In the genomic region with DNA sequence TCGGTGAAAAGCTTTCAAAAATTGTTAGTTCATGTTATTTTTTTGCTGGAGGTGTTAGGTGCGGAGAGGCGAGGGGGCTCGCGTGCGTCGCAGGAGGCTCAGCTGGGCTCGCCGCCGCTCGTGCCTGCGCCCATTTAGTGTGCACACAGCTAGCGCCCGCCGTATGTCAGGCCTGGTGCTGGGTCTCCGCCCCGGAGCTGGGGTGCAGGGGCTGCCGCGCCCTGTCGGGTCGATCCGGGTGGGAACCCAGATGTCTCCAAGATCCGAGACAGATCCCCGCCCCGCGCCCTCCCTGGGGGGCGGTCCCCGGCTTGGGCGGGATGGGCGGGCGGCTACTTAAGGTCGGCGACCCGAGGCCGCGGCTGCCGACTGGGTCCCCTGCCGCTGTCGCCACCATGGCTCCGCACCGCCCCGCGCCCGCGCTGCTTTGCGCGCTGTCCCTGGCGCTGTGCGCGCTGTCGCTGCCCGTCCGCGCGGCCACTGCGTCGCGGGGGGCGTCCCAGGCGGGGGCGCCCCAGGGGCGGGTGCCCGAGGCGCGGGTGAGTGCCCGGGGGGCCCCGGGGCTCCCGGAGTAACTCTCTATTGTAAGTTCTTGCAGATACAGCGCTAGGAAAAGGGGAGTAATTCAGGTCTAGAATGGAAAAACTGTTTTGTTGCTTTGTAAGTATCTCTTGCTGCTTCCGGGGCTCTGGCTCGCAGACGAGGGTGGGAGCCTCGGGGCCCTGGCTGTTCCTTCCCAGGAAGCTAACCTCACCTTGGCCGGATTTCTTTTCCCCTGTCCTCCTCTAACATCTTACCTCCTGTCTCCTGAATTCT, we compare ENCODE assay signal across 8 cellular contexts. TPM values are rescaled to one million over a fixed set of nuclear protein-coding genes. Genes with fewer than 3 reads are reported as not detected.
A peak's percentile ranks its signal among the peaks of the same experiment; 100 is the strongest.
DNase-seq lines count a peak whose midpoint lies in the region; ATAC-seq and TF ChIP-seq lines count a peak whose summit lies in the region.

No MANE protein-coding gene starts in this region.

- peak overlapping the region; percentile 13; the same call in 1 of the 2 replicates for H2AK5ac ChIP-seq in IMR-90 (ENCODE audit: low read depth, low read length)

- H4K20me1 ChIP-seq in IMR-90 (ENCODE audit: insufficient read depth, low read length): peaks cover 24% of the 10 kb centered on the region; the same call in 1 of the 2 replicates

- H3K4me3 Mint-ChIP-seq in activated naive CD8-positive, alpha-beta T cell treated with anti-CD3 and anti-CD28 coated beads, Interleukin-2, amount 10 ng/mL, durations not matched to agents 7 days and 5 days: peak overlapping the region; percentile 72

- no peak overlapping the region for H3K56ac ChIP-seq in IMR-90 (ENCODE audit: extremely low read depth, insufficient read depth, low read length)

- H3K4me1 Mint-ChIP-seq in activated naive CD8-positive, alpha-beta T cell treated with anti-CD3 and anti-CD28 coated beads, Interleukin-2, amount 10 ng/mL, durations not matched to agents 7 days and 5 days: peaks cover 15% of the 10 kb centered on the region

- H3K4ac ChIP-seq in IMR-90 (ENCODE audit: low read depth, low read length): peak overlapping the region; percentile 44

- no peaks in the 10 kb centered on the region for H3K9me3 Mint-ChIP-seq in activated naive CD8-positive, alpha-beta T cell treated with anti-CD3 and anti-CD28 coated beads, Interleukin-2, amount 10 ng/mL, durations not matched to agents 7 days and 5 days

- H3K27me3 ChIP-seq in IMR-90 (ENCODE audit: control insufficient read depth, insufficient read depth, low read length): no peaks in the 10 kb centered on the region

- dilution Hi-C loops in IMR-90 (cut with HindIII; ENCODE audit: low sequenced_read_pairs, unreplicated experiment): no loop called here

- H3K14ac ChIP-seq in IMR-90 (replicated peaks; ENCODE audit: low read depth, low read length): peak overlapping the region; percentile 71; the same call in 1 of the 2 replicates

- no peak overlapping the region; the same call in 1 of the 2 replicates for H3K18ac ChIP-seq in IMR-90 (ENCODE audit: low read depth, low read length)

- TF ChIP-seq POLR2A in IMR-90 (IDR thresholded peaks at IDR 0.05; ENCODE audit: low read depth, low read length): no peak

- no peak overlapping the region; the same call in 1 of the 2 replicates for H4K91ac ChIP-seq in IMR-90 (ENCODE audit: insufficient read depth, low read depth, low read length)

- peaks cover 49% of the 10 kb centered on the region for H3K36me3 ChIP-seq in IMR-90 (ENCODE audit: control insufficient read depth, insufficient read depth, low read length)

- H2BK15ac ChIP-seq in IMR-90 (ENCODE audit: low read depth, low read length): no peak overlapping the region

- POLR2A ChIA-PET in IMR-90 (lab: Charles Lee; ENCODE audit: unreplicated experiment): no interaction called here
- POLR2A ChIA-PET in activated naive CD8-positive, alpha-beta T cell treated with anti-CD3 and anti-CD28 coated beads, Interleukin-2, amount 10 ng/mL, durations not matched to agents 7 days and 5 days (lab: Charles Lee): no interaction called here

- H3K4me2 ChIP-seq in IMR-90 (ENCODE audit: low read depth, low read length): peak overlapping the region; percentile 67

- intact Hi-C loops in IMR-90 (cut with micrococcal nuclease) (no loop called here), left ventricle myocardium superior (cut with micrococcal nuclease) (loop anchor here (10.0 kb wide), 1 partner anchor 85 kb away; no protein-coding TSS in a partner anchor)

- H3K9ac ChIP-seq in IMR-90 (ENCODE audit: low read depth, low read length): peak overlapping the region; percentile 50

- DNase-seq in IMR-90: no peak
- peak; percentile 56 for DNase-seq in activated naive CD8-positive, alpha-beta T cell treated with anti-CD3 and anti-CD28 coated beads, Interleukin-2, amount 10 ng/mL, durations not matched to agents 7 days and 5 days
- peak; percentile 94 for DNase-seq in left ventricle myocardium superior
- DNase-seq in pons (ENCODE audit: low spot score): peak; percentile 40
- no peak for DNase-seq in cerebellar cortex (ENCODE audit: low spot score)
- no peak for DNase-seq in activated CD4-positive, CD25-positive, alpha-beta regulatory T cell (lab: John Stamatoyannopoulos, UW)

- peak overlapping the region; percentile 70 for H2AK9ac ChIP-seq in IMR-90 (replicated peaks; ENCODE audit: low read depth, low read length, poor library complexity)

- H3K4me3 ChIP-seq in GM08714 (ENCODE audit: low read length): peak overlapping the region; percentile 49; the same call in 1 of the 2 replicates
- peak overlapping the region; percentile 14; the same call in 1 of the 2 replicates for H3K4me3 ChIP-seq in IMR-90 (ENCODE audit: insufficient read depth, low read depth, low read length)

- H3K27ac ChIP-seq in IMR-90 (ENCODE audit: insufficient read depth, low read length): peak overlapping the region; percentile 4; the same call in 1 of the 2 replicates

- in situ Hi-C loops in IMR-90 (cut with MboI; ENCODE audit: low sequenced_read_pairs): no loop called here

- no peaks in the 10 kb centered on the region for H3K36me3 Mint-ChIP-seq in activated naive CD8-positive, alpha-beta T cell treated with anti-CD3 and anti-CD28 coated beads, Interleukin-2, amount 10 ng/mL, durations not matched to agents 7 days and 5 days

- H4K5ac ChIP-seq in IMR-90 (ENCODE audit: low read depth, low read length): no peak overlapping the region; the same call in 1 of the 2 replicates

- H2AFZ ChIP-seq in IMR-90 (replicated peaks; ENCODE audit: low read length, poor library complexity): peak overlapping the region; percentile 75

- H3K27ac Mint-ChIP-seq in activated naive CD8-positive, alpha-beta T cell treated with anti-CD3 and anti-CD28 coated beads, Interleukin-2, amount 10 ng/mL, durations not matched to agents 7 days and 5 days: no peak overlapping the region

- 10% methylated on average over 40 of the region's 74 CpGs; no CpG with 5 or more reads in 1 of the 2 experiments for WGBS in IMR-90 (ENCODE audit: extremely low coverage in 2 of 2, insufficient read length in 1 of 2), 2 experiments

- H3K23ac ChIP-seq in IMR-90 (ENCODE audit: low read depth, low read length): peak overlapping the region; percentile 83; the same call in 1 of the 2 replicates

- CTCF ChIA-PET in IMR-90 (lab: Yijun Ruan, JAX): no interaction called here

- H4K8ac ChIP-seq in IMR-90 (ENCODE audit: low read depth in 2 of 2, low read length in 2 of 2): peak overlapping the region in 1 of 2 experiments; percentile 42; a peak in 1 of 4 replicates

- H3K79me1 ChIP-seq in IMR-90 (ENCODE audit: low read depth in 1 of 2, low read length in 2 of 2): peaks cover 42 to 84% of the 10 kb centered on the region in 2 experiments

- TF ChIP-seq RAD21 in IMR-90 (IDR thresholded peaks at IDR 0.05; ENCODE audit: low read length): no peak

- TF ChIP-seq CTCF in IMR-90 (conservative IDR thresholded peaks at IDR 0.05; ENCODE audit: low read depth, low read length): no peak

- no TSS peak for BruUV-seq in IMR-90 (replicated peaks; lab: Mats Ljungman, UMichigan)

- H2BK20ac ChIP-seq in IMR-90 (ENCODE audit: low read depth, low read length): no peak overlapping the region

- H3K9me3 ChIP-seq in IMR-90 (ENCODE audit: control insufficient read depth, insufficient read depth, low read length): no peaks in the 10 kb centered on the region

- peaks cover 15% of the 10 kb centered on the region; the same call in 1 of the 2 replicates for H3K4me1 ChIP-seq in IMR-90 (ENCODE audit: control insufficient read depth, insufficient read depth, low read length)

- peaks cover 18% of the 10 kb centered on the region for H3K27me3 Mint-ChIP-seq in activated naive CD8-positive, alpha-beta T cell treated with anti-CD3 and anti-CD28 coated beads, Interleukin-2, amount 10 ng/mL, durations not matched to agents 7 days and 5 days

- H2BK120ac ChIP-seq in IMR-90 (ENCODE audit: low read depth, low read length): peak overlapping the region; percentile 49

- H3K9me1 ChIP-seq in IMR-90 (ENCODE audit: insufficient read depth, low read length): peaks cover 26% of the 10 kb centered on the region; the same call in 1 of the 2 replicates

- peak; percentile 68 for ATAC-seq in IMR-90 (ENCODE audit: low read depth)
- ATAC-seq in activated naive CD8-positive, alpha-beta T cell treated with anti-CD3 and anti-CD28 coated beads, Interleukin-2, amount 10 ng/mL, durations not matched to agents 7 days and 5 days (ENCODE audit: low read depth): peak; percentile 74
- ATAC-seq in left ventricle myocardium superior: peak; percentile 80
- ATAC-seq in HG03196 (IDR thresholded peaks at IDR 0.05; ENCODE audit: unreplicated experiment): no peak

- H2BK5ac ChIP-seq in IMR-90 (ENCODE audit: low read depth, low read length, poor library complexity, severe bottlenecking): no peak overlapping the region

TF ChIP-seq in IMR-90, 13 proteins besides CTCF, POLR2A, EP300 and RAD21 (continues in another document):
- TF ChIP-seq MAZ (IDR thresholded peaks at IDR 0.05; ENCODE audit: borderline replicate concordance, low read depth, low read length) (0 out of 2 replicates have a peak, but pooled peaks have one; percentile 11), MXI1 (IDR thresholded peaks at IDR 0.05; ENCODE audit: borderline replicate concordance, low read depth, low read length) (no peak), MAFK (IDR thresholded peaks at IDR 0.05; ENCODE audit: low read depth, low read length) (no peak), FOS (IDR thresholded peaks at IDR 0.05; ENCODE audit: low read depth, low read length) (no peak), RFX5 (IDR thresholded peaks at IDR 0.05; ENCODE audit: low read depth, low read length) (no peak), BHLHE40 (IDR thresholded peaks at IDR 0.05; ENCODE audit: low read depth, low read length) (peak; percentile 8; the same call in 1 of the 2 replicates), NFE2L2 (IDR thresholded peaks at IDR 0.05; ENCODE audit: low read depth, low read length) (no peak), CHD1 (IDR thresholded peaks at IDR 0.05; ENCODE audit: low read depth, low read length) (no peak)
- TF ChIP-seq, protein P1, sequence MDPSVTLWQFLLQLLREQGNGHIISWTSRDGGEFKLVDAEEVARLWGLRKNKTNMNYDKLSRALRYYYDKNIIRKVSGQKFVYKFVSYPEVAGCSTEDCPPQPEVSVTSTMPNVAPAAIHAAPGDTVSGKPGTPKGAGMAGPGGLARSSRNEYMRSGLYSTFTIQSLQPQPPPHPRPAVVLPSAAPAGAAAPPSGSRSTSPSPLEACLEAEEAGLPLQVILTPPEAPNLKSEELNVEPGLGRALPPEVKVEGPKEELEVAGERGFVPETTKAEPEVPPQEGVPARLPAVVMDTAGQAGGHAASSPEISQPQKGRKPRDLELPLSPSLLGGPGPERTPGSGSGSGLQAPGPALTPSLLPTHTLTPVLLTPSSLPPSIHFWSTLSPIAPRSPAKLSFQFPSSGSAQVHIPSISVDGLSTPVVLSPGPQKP (IDR thresholded peaks at IDR 0.05; ENCODE audit: borderline replicate concordance, low read depth, low read length): no peak

RNA-seq across cellular contexts. Expression of a gene that starts 31.7 kb away (rescaled TPM):
- 461 and 547 TPM in 2 replicates for total RNA-seq in IMR-90 (2012; rRNA removed)
- 482 and 495 TPM in 2 replicates for polyA plus RNA-seq in IMR-90 (2012; rRNA removed)
- polyA plus RNA-seq in IMR-90 (2012; cell fraction: cytosol; rRNA removed): 396 and 740 TPM in 2 replicates
- polyA plus RNA-seq in IMR-90 (2012; cell fraction: nucleus; rRNA removed; ENCODE audit: low replicate concordance): 382 and 609 TPM in 2 replicates
- 1 to 10 TPM; 8.0 to 9.6 TPM for total RNA-seq in activated naive CD8-positive, alpha-beta T cell treated with anti-CD3 and anti-CD28 coated beads, Interleukin-2, amount 10 ng/mL, durations not matched to agents 7 days and 5 days
- total RNA-seq in left ventricle myocardium superior: 717 TPM

Comparison
In these comparisons a context has a peak if more than half of its experiments do, and no peak if none do; other contexts are left out.
1. DNase-seq: peak in activated naive CD8-positive, alpha-beta T cell treated with anti-CD3 and anti-CD28 coated beads, Interleukin-2, amount 10 ng/mL, durations not matched to agents 7 days and 5 days (single experiment), left ventricle myocardium superior (single experiment) and pons (single experiment); none in IMR-90 (single experiment), cerebellar cortex (single experiment) and activated CD4-positive, CD25-positive, alpha-beta regulatory T cell (0 of 4).
2. RNA of a gene that starts 31.7 kb away (total RNA-seq): 717 TPM in left ventricle myocardium superior (single experiment) and 461 to 547 TPM in IMR-90; 8.0 to 9.6 TPM in activated naive CD8-positive, alpha-beta T cell treated with anti-CD3 and anti-CD28 coated beads, Interleukin-2, amount 10 ng/mL, durations not matched to agents 7 days and 5 days; every median in the first group is over 10 times any median in the second.